Comparison of ENCODE assay signal across 30 cellular contexts in genomic region chrX:38315186-38315585, GRCh38. TPM values are rescaled to one million over a fixed set of nuclear protein-coding genes. Genes with fewer than 3 reads are reported as not detected.
"Had no signal": no experiment of that assay in that cellular context is flagged by ENCODE, and none has a peak within 500 bp of the region (broad histone marks: within the 10 kb centered on the region; RNA-seq: fewer than 3 reads in every experiment).

No MANE protein-coding gene starts in this region.

- H3K9me3 ChIP-seq: suprapubic skin, testis, thoracic aorta, thyroid gland, tibial artery, tibial nerve, transverse colon, upper lobe of left lung, upper lobe of right lung, uterus, vagina had no signal

- H3K36me3 Mint-ChIP-seq: stimulated activated effector memory CD8-positive, alpha-beta T cell treated with anti-CD3 and anti-CD28 coated beads, Interleukin-12 subunit alpha, Interleukin-12 subunit beta, amount 100 ng/mL, for 72 hours; type B pancreatic cell had no signal

- DNase-seq: stimulated activated CD4-positive, alpha-beta T cell treated with anti-CD3 and anti-CD28 coated beads, Interleukin-2, amount 100 ng/mL, for 48 hours; stimulated activated CD4-positive, alpha-beta T cell treated with anti-CD3 and anti-CD28 coated beads, Interleukin-4, amount 100 ng/mL, for 1 hour; stimulated activated CD4-positive, alpha-beta T cell treated with anti-CD3 and anti-CD28 coated beads, Interleukin-4, amount 100 ng/mL, for 24 hours; stimulated activated CD4-positive, alpha-beta T cell treated with anti-CD3 and anti-CD28 coated beads, Interleukin-4, amount 100 ng/mL, for 4 hours; stimulated activated CD8-positive, alpha-beta memory T cell treated with anti-CD3 and anti-CD28 coated beads, Interleukin-4, amount 100 ng/mL, for 48 hours; stimulated activated naive B cell treated with anti-CD40 and anti-IgM and Interleukin-4, amounts not matched to agents 10 μg/mL and 1 μg/mL and 100 μg/mL, for 72 hours; stimulated activated naive CD4-positive, alpha-beta T cell; stimulated activated naive CD4-positive, alpha-beta T cell treated with Interleukin-2 at 50 U/mL for 16 hours; stimulated activated naive CD8-positive, alpha-beta T cell treated with anti-CD3 and anti-CD28 coated beads, Interleukin-15, amount 100 ng/mL, for 72 hours; stimulated activated naive CD8-positive, alpha-beta T cell treated with anti-CD3 and anti-CD28 coated beads, Interleukin-15, Interleukin-2, amounts not matched to agents 100 U/mL and 50 U/mL, for 24 hours; stomach; substantia nigra; testis; thyroid gland; tibial artery; transverse colon; trophoblast cell; upper lobe of left lung; upper lobe of right lung; uterus had no signal

- H3K27ac Mint-ChIP-seq: stimulated activated effector memory CD8-positive, alpha-beta T cell treated with anti-CD3 and anti-CD28 coated beads, Interleukin-12 subunit alpha, Interleukin-12 subunit beta, amount 100 ng/mL, for 72 hours; stimulated activated memory B cell treated with anti-CD40 and anti-IgM and Interleukin-4, amounts not matched to agents 10 μg/mL and 1 μg/mL and 100 μg/mL, for 72 hours; stimulated activated naive B cell treated with anti-CD40 and anti-IgM and Interleukin-4, amounts not matched to agents 10 μg/mL and 1 μg/mL and 100 μg/mL, for 72 hours; stimulated activated naive CD8-positive, alpha-beta T cell treated with anti-CD3 and anti-CD28 coated beads, Interleukin-15, amount 100 ng/mL, for 72 hours; stimulated activated naive CD8-positive, alpha-beta T cell treated with anti-CD3 and anti-CD28 coated beads, Interleukin-15, Interleukin-2, amounts not matched to agents 100 ng/mL and 50 ng/mL, for 24 hours; type B pancreatic cell had no signal

- H3K9me3 Mint-ChIP-seq: stimulated activated effector memory CD8-positive, alpha-beta T cell treated with anti-CD3 and anti-CD28 coated beads, Interleukin-12 subunit alpha, Interleukin-12 subunit beta, amount 100 ng/mL, for 72 hours; stimulated activated memory B cell treated with anti-CD40 and anti-IgM and Interleukin-4, amounts not matched to agents 10 μg/mL and 1 μg/mL and 100 μg/mL, for 72 hours; stimulated activated naive B cell treated with anti-CD40 and anti-IgM and Interleukin-4, amounts not matched to agents 10 μg/mL and 1 μg/mL and 100 μg/mL, for 72 hours; stimulated activated naive CD8-positive, alpha-beta T cell treated with anti-CD3 and anti-CD28 coated beads, Interleukin-15, amount 100 ng/mL, for 72 hours; stimulated activated naive CD8-positive, alpha-beta T cell treated with anti-CD3 and anti-CD28 coated beads, Interleukin-15, Interleukin-2, amounts not matched to agents 100 ng/mL and 50 ng/mL, for 24 hours; type B pancreatic cell had no signal

- H3K27me3 Mint-ChIP-seq: stimulated activated memory B cell treated with anti-CD40 and anti-IgM and Interleukin-4, amounts not matched to agents 10 μg/mL and 1 μg/mL and 100 μg/mL, for 72 hours; stimulated activated naive B cell treated with anti-CD40 and anti-IgM and Interleukin-4, amounts not matched to agents 10 μg/mL and 1 μg/mL and 100 μg/mL, for 72 hours; stimulated activated naive CD8-positive, alpha-beta T cell treated with anti-CD3 and anti-CD28 coated beads, Interleukin-15, amount 100 ng/mL, for 72 hours; stimulated activated naive CD8-positive, alpha-beta T cell treated with anti-CD3 and anti-CD28 coated beads, Interleukin-15, Interleukin-2, amounts not matched to agents 100 ng/mL and 50 ng/mL, for 24 hours; type B pancreatic cell had no signal

- H3K4me1 Mint-ChIP-seq: stimulated activated effector memory CD8-positive, alpha-beta T cell treated with anti-CD3 and anti-CD28 coated beads, Interleukin-12 subunit alpha, Interleukin-12 subunit beta, amount 100 ng/mL, for 72 hours; stimulated activated memory B cell treated with anti-CD40 and anti-IgM and Interleukin-4, amounts not matched to agents 10 μg/mL and 1 μg/mL and 100 μg/mL, for 72 hours; stimulated activated naive CD8-positive, alpha-beta T cell treated with anti-CD3 and anti-CD28 coated beads, Interleukin-15, amount 100 ng/mL, for 72 hours had no signal

- H3K4me3 Mint-ChIP-seq: stimulated activated effector memory CD8-positive, alpha-beta T cell treated with anti-CD3 and anti-CD28 coated beads, Interleukin-12 subunit alpha, Interleukin-12 subunit beta, amount 100 ng/mL, for 72 hours; stimulated activated memory B cell treated with anti-CD40 and anti-IgM and Interleukin-4, amounts not matched to agents 10 μg/mL and 1 μg/mL and 100 μg/mL, for 72 hours; stimulated activated naive B cell treated with anti-CD40 and anti-IgM and Interleukin-4, amounts not matched to agents 10 μg/mL and 1 μg/mL and 100 μg/mL, for 72 hours; stimulated activated naive CD8-positive, alpha-beta T cell treated with anti-CD3 and anti-CD28 coated beads, Interleukin-15, amount 100 ng/mL, for 72 hours; stimulated activated naive CD8-positive, alpha-beta T cell treated with anti-CD3 and anti-CD28 coated beads, Interleukin-15, Interleukin-2, amounts not matched to agents 100 ng/mL and 50 ng/mL, for 24 hours; type B pancreatic cell had no signal

- H3K36me3 ChIP-seq: thoracic aorta, thyroid gland, transverse colon, uterus, vagina had no signal

- H3K4me1 ChIP-seq: stomach, suprapubic skin, testis, thyroid gland, tibial artery, tibial nerve, transverse colon, upper lobe of left lung, upper lobe of right lung, uterus, vagina had no signal

- H3K4me3 ChIP-seq: stomach, suprapubic skin, testis, thoracic aorta, thyroid gland, tibial artery, tibial nerve, transverse colon, upper lobe of left lung, upper lobe of right lung, uterus, vagina had no signal

- H3K27me3 ChIP-seq: stomach, suprapubic skin, testis, thyroid gland, tibial artery, tibial nerve, transverse colon, upper lobe of left lung, upper lobe of right lung, uterus, vagina had no signal

- FAIRE-seq: urothelium cell line had no signal

- ATAC-seq: stimulated activated effector memory CD8-positive, alpha-beta T cell treated with anti-CD3 and anti-CD28 coated beads, Interleukin-12 subunit alpha, Interleukin-12 subunit beta, amount 100 ng/mL, for 72 hours; stimulated activated memory B cell treated with anti-CD40 and anti-IgM and Interleukin-4, amounts not matched to agents 10 μg/mL and 1 μg/mL and 100 μg/mL, for 72 hours; stimulated activated naive B cell treated with anti-CD40 and anti-IgM and Interleukin-4, amounts not matched to agents 10 μg/mL and 1 μg/mL and 100 μg/mL, for 72 hours; stimulated activated naive CD8-positive, alpha-beta T cell treated with anti-CD3 and anti-CD28 coated beads, Interleukin-15, amount 100 ng/mL, for 72 hours; stimulated activated naive CD8-positive, alpha-beta T cell treated with anti-CD3 and anti-CD28 coated beads, Interleukin-15, Interleukin-2, amounts not matched to agents 100 U/mL and 50 U/mL, for 24 hours; upper lobe of right lung had no signal

- H3K27ac ChIP-seq: stomach, suprapubic skin, testis, thoracic aorta, thyroid gland, tibial artery, tibial nerve, transverse colon, upper lobe of left lung, upper lobe of right lung, uterus, vagina had no signal

RNA-seq across cellular contexts. Expression of gene OTC, which starts 37.2 kb away (rescaled TPM):
- total RNA-seq: suprapubic skin, ureter had no signal
- polyA plus RNA-seq: stomach had no signal
